Comparison of ENCODE assay signal across 8 cellular contexts in the genomic region with DNA sequence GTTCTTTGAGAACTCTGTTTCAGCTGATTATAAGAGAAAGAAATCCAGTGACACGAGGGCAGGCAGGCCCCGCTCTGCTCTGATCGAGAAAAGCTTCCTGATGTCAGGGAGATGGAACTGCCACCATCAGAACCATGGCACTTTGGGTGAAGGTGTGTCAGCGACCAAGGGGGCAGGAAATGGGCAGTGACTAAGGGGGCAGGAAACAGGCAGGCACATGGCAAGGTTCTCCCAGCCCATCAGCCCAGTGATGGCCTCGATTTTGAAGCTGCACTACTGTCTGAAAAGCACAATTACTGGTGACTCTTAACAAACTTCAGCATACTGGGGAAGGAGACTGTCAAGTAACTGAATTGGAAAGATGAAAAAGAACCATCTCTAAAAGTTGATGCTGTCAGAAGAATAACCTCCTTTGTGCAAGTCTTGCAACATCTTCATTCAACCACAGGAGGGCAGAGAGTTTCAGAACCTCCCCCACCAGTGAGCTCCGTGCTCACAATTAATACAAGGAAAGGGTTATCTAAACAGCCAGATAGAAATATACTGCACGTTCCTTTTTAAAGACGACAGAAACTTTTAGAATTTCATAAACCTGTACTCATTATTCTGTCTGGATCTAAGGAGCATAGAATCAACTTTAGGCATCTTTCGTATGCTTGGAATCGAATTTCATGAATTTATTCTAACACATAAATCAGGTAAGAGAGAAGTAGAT. TPM values are rescaled to one million over a fixed set of nuclear protein-coding genes. Genes with fewer than 3 reads are reported as not detected.
DNase-seq lines count a peak whose midpoint lies in the region; ATAC-seq and TF ChIP-seq lines count a peak whose summit lies in the region.

No MANE protein-coding gene starts in this region.

- POLR2A ChIA-PET in WTC11 (lab: Charles Lee) = no interaction called here

- CTCF ChIA-PET in WTC11 (lab: Charles Lee) = interaction anchor here (0.7 to 1.5 kb wide), 15 partner anchors 9 to 742 kb away, joined by 3 to 10 read pairs (median 4); a partner anchor contains a TSS

- H3K36me3 ChIP-seq in stomach = peaks cover 15 to 63% (median 39%) of the 10 kb centered on the region in 4 donors

- peak; percentile 10 for DNase-seq in NOMO-1 treated with DMSO at 0.1 percent for 48 hours (lab: John Stamatoyannopoulos, UW; ENCODE audit: unreplicated experiment)
- DNase-seq in NOMO-1 treated with dmso at 0.1 percent for 144 hours (lab: John Stamatoyannopoulos, UW; ENCODE audit: unreplicated experiment) = no peak
- peak; percentile 17 for DNase-seq in WTC11 (ENCODE audit: low spot score)
- peak; percentile 32 for DNase-seq in glomerular visceral epithelial cell (ENCODE audit: extremely low spot score)
- no peak for DNase-seq in sciatic nerve (ENCODE audit: low spot score)
- no peak for DNase-seq in stomach

- H3K9me3 ChIP-seq in stomach = no peaks in the 10 kb centered on the region

- H3K4me3 Mint-ChIP-seq in WTC11 = no peak overlapping the region; the same call in 1 of the 2 replicates

- WGBS in stomach, 5 donors = 60 to 66% (median 63%) methylated on average over 10 of the region's 10 CpGs

- H3K4me3 ChIP-seq in stomach = no peak overlapping the region

- no peaks in the 10 kb centered on the region for H3K36me3 Mint-ChIP-seq in WTC11

- TF ChIP-seq EP300 in Ishikawa (IDR thresholded peaks at IDR 0.05; ENCODE audit: borderline replicate concordance) (no peak), stomach (IDR thresholded peaks at IDR 0.05) (no peak)

- TF ChIP-seq RAD21 in Ishikawa (IDR thresholded peaks at IDR 0.05; ENCODE audit: low read depth) = 0 out of 2 replicates have a peak, but pooled peaks have one; percentile 15

- H3K27ac Mint-ChIP-seq in WTC11 = no peak overlapping the region

- no peak for TF ChIP-seq POLR2A in stomach (IDR thresholded peaks at IDR 0.05)

- H3K9me3 Mint-ChIP-seq in WTC11 = no peaks in the 10 kb centered on the region

- peak; percentile 73 for ATAC-seq in GM21390 (IDR thresholded peaks at IDR 0.05; ENCODE audit: unreplicated experiment)
- peak; percentile 46; the same call in 1 of the 2 replicates for ATAC-seq in WTC11
- peak; percentile 85 for ATAC-seq in sciatic nerve

- peaks cover 0 to 9% (median 0%) of the 10 kb centered on the region in 4 donors for H3K4me1 ChIP-seq in stomach

- H3K4me1 Mint-ChIP-seq in WTC11 = peaks cover 22% of the 10 kb centered on the region

- no peaks in the 10 kb centered on the region for H3K27me3 ChIP-seq in stomach

- peaks cover 28% of the 10 kb centered on the region for H3K27me3 Mint-ChIP-seq in WTC11 (ENCODE audit: low read depth)

- 0 out of 2 replicates have a peak, but pooled peaks have one; percentile 41 for TF ChIP-seq CTCF in WTC11 (IDR thresholded peaks at IDR 0.05)
- TF ChIP-seq CTCF in stomach (IDR thresholded peaks at IDR 0.05) = peak in 3 of 7 experiments; percentile 24 to 43 (median 24)

- intact Hi-C loops in sciatic nerve (cut with DNase I) = no loop called here
- intact Hi-C loops in stomach (cut with DNase I; ENCODE audit: low total_unique reads) = no loop called here

- no peak overlapping the region for H3K27ac ChIP-seq in stomach

TF ChIP-seq in Ishikawa, 13 proteins besides CTCF, POLR2A, EP300 and RAD21 (continues in another document):
- TF ChIP-seq, protein P1, sequence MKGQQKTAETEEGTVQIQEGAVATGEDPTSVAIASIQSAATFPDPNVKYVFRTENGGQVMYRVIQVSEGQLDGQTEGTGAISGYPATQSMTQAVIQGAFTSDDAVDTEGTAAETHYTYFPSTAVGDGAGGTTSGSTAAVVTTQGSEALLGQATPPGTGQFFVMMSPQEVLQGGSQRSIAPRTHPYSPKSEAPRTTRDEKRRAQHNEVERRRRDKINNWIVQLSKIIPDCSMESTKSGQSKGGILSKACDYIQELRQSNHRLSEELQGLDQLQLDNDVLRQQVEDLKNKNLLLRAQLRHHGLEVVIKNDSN (IDR thresholded peaks at IDR 0.05) = no peak
- TF ChIP-seq ZBTB7A (IDR thresholded peaks at IDR 0.05; ENCODE audit: low read depth) (no peak), YY1 (IDR thresholded peaks at IDR 0.05; ENCODE audit: low read depth) (no peak), NFIC (IDR thresholded peaks at IDR 0.05) (no peak), CEBPB (IDR thresholded peaks at IDR 0.05) (no peak), TCF12 (IDR thresholded peaks at IDR 0.05; ENCODE audit: low read depth) (no peak), CREB1 (IDR thresholded peaks at IDR 0.05; ENCODE audit: low read depth) (no peak), TEAD4 (IDR thresholded peaks at IDR 0.05) (no peak), FOXM1 (IDR thresholded peaks at IDR 0.05; ENCODE audit: borderline replicate concordance, low read depth) (no peak), TAF1 (IDR thresholded peaks at IDR 0.05; ENCODE audit: low read depth) (no peak)
- TF ChIP-seq, protein P2, sequence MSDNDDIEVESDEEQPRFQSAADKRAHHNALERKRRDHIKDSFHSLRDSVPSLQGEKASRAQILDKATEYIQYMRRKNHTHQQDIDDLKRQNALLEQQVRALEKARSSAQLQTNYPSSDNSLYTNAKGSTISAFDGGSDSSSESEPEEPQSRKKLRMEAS (IDR thresholded peaks at IDR 0.05) = no peak

TF ChIP-seq in WTC11, 78 proteins besides CTCF, POLR2A, EP300 and RAD21:
- TF ChIP-seq FOXP1 (CRISPR knock-in tag; IDR thresholded peaks at IDR 0.05; ENCODE audit: borderline replicate concordance) (no peak), GABPB1 (CRISPR knock-in tag; IDR thresholded peaks at IDR 0.05) (0 out of 2 replicates have a peak, but pooled peaks have one; percentile 12), ZBTB21 (CRISPR knock-in tag; IDR thresholded peaks at IDR 0.05; ENCODE audit: borderline replicate concordance) (no peak), ZNF317 (CRISPR knock-in tag; IDR thresholded peaks at IDR 0.05; ENCODE audit: borderline replicate concordance, low read depth) (no peak), KAT7 (CRISPR knock-in tag; IDR thresholded peaks at IDR 0.05; ENCODE audit: borderline replicate concordance) (no peak), OVOL2 (CRISPR knock-in tag; IDR thresholded peaks at IDR 0.05; ENCODE audit: borderline replicate concordance) (no peak), IRF2 (CRISPR knock-in tag; IDR thresholded peaks at IDR 0.05; ENCODE audit: borderline replicate concordance, low read depth) (no peak)
- TF ChIP-seq, protein P3, sequence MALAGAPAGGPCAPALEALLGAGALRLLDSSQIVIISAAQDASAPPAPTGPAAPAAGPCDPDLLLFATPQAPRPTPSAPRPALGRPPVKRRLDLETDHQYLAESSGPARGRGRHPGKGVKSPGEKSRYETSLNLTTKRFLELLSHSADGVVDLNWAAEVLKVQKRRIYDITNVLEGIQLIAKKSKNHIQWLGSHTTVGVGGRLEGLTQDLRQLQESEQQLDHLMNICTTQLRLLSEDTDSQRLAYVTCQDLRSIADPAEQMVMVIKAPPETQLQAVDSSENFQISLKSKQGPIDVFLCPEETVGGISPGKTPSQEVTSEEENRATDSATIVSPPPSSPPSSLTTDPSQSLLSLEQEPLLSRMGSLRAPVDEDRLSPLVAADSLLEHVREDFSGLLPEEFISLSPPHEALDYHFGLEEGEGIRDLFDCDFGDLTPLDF (CRISPR knock-in tag; IDR thresholded peaks at IDR 0.05) = no peak

RNA-seq across cellular contexts. Expression of a gene that starts 39.1 kb away (rescaled TPM):
- total RNA-seq in WTC11 (2021) (9.7 to 11.4 TPM (median 9.8 TPM) in 3 replicates), sciatic nerve (72.5 TPM), stomach (100 to 1,000 TPM in 1 of 5 donors, 10 to 100 TPM in 4; 11.7 to 153 (median 47.2) TPM)
- polyA plus RNA-seq in stomach = 1 to 10 TPM; 5.7 to 9.3 (median 8.0) TPM

RNA-seq across cellular contexts. Expression of a gene that starts 40.2 kb away (rescaled TPM):
- total RNA-seq in WTC11 (2021) (0.09 TPM in 1 of 3 replicates, not detected in the others), sciatic nerve (not detected), stomach (not detected)
- polyA plus RNA-seq in stomach = not detected

Comparison
In these comparisons a context has a peak if more than half of its experiments do, and no peak if none do; other contexts are left out.
1. DNase-seq: peak in NOMO-1 treated with DMSO at 0.1 percent for 48 hours (single experiment), WTC11 (single experiment) and glomerular visceral epithelial cell (single experiment); none in NOMO-1 treated with dmso at 0.1 percent for 144 hours (single experiment), sciatic nerve (single experiment) and stomach (single experiment).
2. Peak in every context shown above with its lines, with median percentiles within 50 percentile points of each other: ATAC-seq.